Comparison of ENCODE assay signal across 11 cellular contexts in genomic region chr21:43574741-43575465, GRCh38.
DNase-seq lines count a peak whose midpoint lies in the region; ATAC-seq and TF ChIP-seq lines count a peak whose summit lies in the region.
"Had no signal": no experiment of that assay in that cellular context is flagged by ENCODE, and none has a peak within 500 bp of the region (broad histone marks: within the 10 kb centered on the region; RNA-seq: fewer than 3 reads in every experiment).

No MANE protein-coding gene starts in this region.

- H4K20me1 ChIP-seq in BLaER1: no peaks in the 10 kb centered on the region

- H3K9me3 ChIP-seq in BLaER1 (no peaks in the 10 kb centered on the region), psoas muscle (no peaks in the 10 kb centered on the region)

- H3K27ac ChIP-seq in BLaER1 (peak overlapping the region; percentile 24; the same call in 1 of the 2 replicates), angular gyrus (ENCODE audit: low read depth, low read length) (peak overlapping the region; percentile 34), layer of hippocampus (ENCODE audit: low read depth, low read length) (peak overlapping the region; percentile 73), psoas muscle (peak overlapping the region; percentile 30)
- H3K27ac ChIP-seq: PC-9 had no signal

- intact Hi-C loops in psoas muscle (cut with DNase I): no loop called here

- whole genome bisulfite sequencing in psoas muscle, 3 donors: 49 to 57% (median 56%) methylated on average over 19 of the region's 19 CpGs

- H3K4me2 ChIP-seq in BLaER1: peak overlapping the region; percentile 56
- H3K4me2 ChIP-seq: PC-9 had no signal

- peaks cover 32% of the 10 kb centered on the region for H3K4me1 ChIP-seq in BLaER1
- H3K4me1 ChIP-seq in psoas muscle: no peaks in the 10 kb centered on the region

- no peak for TF ChIP-seq CTCF in psoas muscle (IDR thresholded peaks at IDR 0.05)

- H3K9ac ChIP-seq in BLaER1: no peak overlapping the region; the same call in 1 of the 2 replicates

- no peak overlapping the region for H3K4me3 ChIP-seq in BLaER1
- H3K4me3 ChIP-seq in psoas muscle: no peak overlapping the region
- H3K4me3 ChIP-seq: PC-9 had no signal

- DNase-seq in psoas muscle (peak; percentile 38 to 63), T-helper 9 cell (no peak), NCI-H82 treated with DMSO at 0.1 percent for 48 hours (lab: John Stamatoyannopoulos, UW; ENCODE audit: unreplicated experiment) (no peak), NCI-H1105 (lab: John Stamatoyannopoulos, UW) (no peak)
- DNase-seq: immature natural killer cell, NCI-H2029, PC-9 had no signal

- H3K27me3 ChIP-seq in BLaER1 (no peaks in the 10 kb centered on the region), layer of hippocampus (ENCODE audit: control insufficient read depth, insufficient read depth, low read length) (no peaks in the 10 kb centered on the region), psoas muscle (ENCODE audit: insufficient read depth in 3 of 3, low read length in 2 of 3) (no peaks in the 10 kb centered on the region)

- H3K36me3 ChIP-seq in BLaER1 (no peaks in the 10 kb centered on the region), psoas muscle (ENCODE audit: insufficient read depth in 1 of 2, low read depth in 1 of 2) (no peaks in the 10 kb centered on the region)

- ATAC-seq in psoas muscle: peak in 3 of 4 donors; percentile 34 to 42 (median 36)
- no peak for ATAC-seq in GM18517 (IDR thresholded peaks at IDR 0.05; ENCODE audit: unreplicated experiment)

Comparison
In these comparisons a context has a peak if more than half of its experiments do, and no peak if none do; other contexts are left out.
1. DNase-seq: peak in psoas muscle (2 of 2); none in T-helper 9 cell (single experiment), NCI-H82 treated with DMSO at 0.1 percent for 48 hours (single experiment) and NCI-H1105 (single experiment).
2. Peak in every context shown above with its lines, with median percentiles within 50 percentile points of each other: H3K27ac ChIP-seq.